Comparison of ENCODE assay signal across 32 cellular contexts in the genomic region with DNA sequence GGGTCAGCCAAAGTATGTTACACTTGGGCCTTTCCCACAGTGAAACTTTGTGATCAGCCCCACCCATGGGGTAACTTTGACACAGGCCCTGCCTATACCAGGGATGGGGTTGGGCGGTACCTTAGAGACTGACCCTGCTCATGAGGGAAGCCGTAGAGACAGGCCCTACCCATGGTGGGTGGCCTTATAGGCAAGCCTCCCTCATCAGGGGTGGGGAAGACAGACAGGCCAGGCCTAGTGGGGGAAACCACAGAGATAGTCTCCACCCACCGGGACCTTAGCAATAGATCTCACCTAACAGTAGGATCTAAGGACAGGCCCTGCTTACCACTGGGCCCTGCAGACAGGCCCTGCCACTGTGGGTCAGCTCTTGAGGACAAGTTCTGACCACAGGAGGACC. TPM values are rescaled to one million over a fixed set of nuclear protein-coding genes. Genes with fewer than 3 reads are reported as not detected.
"Had no signal": no experiment of that assay in that cellular context is flagged by ENCODE, and none has a peak within 500 bp of the region (broad histone marks: within the 10 kb centered on the region; RNA-seq: fewer than 3 reads in every experiment).

No MANE protein-coding gene starts in this region.

- DNase-seq: activated CD4-positive, alpha-beta memory T cell treated with anti-CD3 and anti-CD28 coated beads for 36 hours; activated CD4-positive, alpha-beta T cell treated with anti-CD3 and anti-CD28 coated beads for 36 hours; activated CD4-positive, alpha-beta T cell treated with anti-CD3 and anti-CD28 coated beads, Interleukin-2, amount 10 ng/mL, durations not matched to agents 24 days and 14 days; activated CD4-positive, CD25-positive, alpha-beta regulatory T cell; activated CD4-positive, CD25-positive, alpha-beta regulatory T cell treated with anti-CD3 and anti-CD28 coated beads, Interleukin-2, amount 50 U/mL, for 72 hours; activated CD8-positive, alpha-beta memory T cell treated with anti-CD3 and anti-CD28 coated beads, Interleukin-2, amount 50 U/mL, for 48 hours; activated gamma-delta T cell; activated naive CD4-positive, alpha-beta T cell; activated naive CD4-positive, alpha-beta T cell treated with anti-CD3 and anti-CD28 coated beads, Interleukin-2, amount 10 ng/mL, durations not matched to agents 7 days and 5 days; activated T-cell treated with anti-CD3 and anti-CD28 coated beads for 4 hours; activated T-cell treated with anti-CD3 and anti-CD28 coated beads, Interleukin-2, amount 50 U/mL, for 24 hours; activated T-cell treated with anti-CD3 and anti-CD28 coated beads, Interleukin-2, amount 50 U/mL, for 72 hours; anterior cingulate cortex; body of pancreas; caudate nucleus; cortex of kidney; dermis blood vessel endothelial cell; effector CD4-positive, alpha-beta T cell; foreskin keratinocyte; heart right ventricle; SW 1271; T-helper 1 cell; T-helper 17 cell; T1000 had no signal

- H3K27me3 ChIP-seq: body of pancreas, foreskin keratinocyte, gastroesophageal sphincter, heart right ventricle had no signal

- H3K27ac ChIP-seq: foreskin keratinocyte, heart right ventricle had no signal

- H3K9me3 Mint-ChIP-seq: activated CD4-positive, alpha-beta memory T cell treated with anti-CD3 and anti-CD28 coated beads for 36 hours; activated CD4-positive, alpha-beta T cell treated with anti-CD3 and anti-CD28 coated beads, Interleukin-2, amount 10 ng/mL, durations not matched to agents 24 days and 14 days; activated naive CD4-positive, alpha-beta T cell treated with anti-CD3 and anti-CD28 coated beads, Interleukin-2, amount 10 ng/mL, durations not matched to agents 7 days and 5 days; activated naive CD4-positive, alpha-beta T cell treated with anti-CD3 and anti-CD28 coated beads, Interleukin-2, amount 50 U/mL, for 72 hours; activated naive CD8-positive, alpha-beta T cell treated with anti-CD3 and anti-CD28 coated beads, Interleukin-2, amount 10 ng/mL, durations not matched to agents 7 days and 5 days; activated T-cell treated with anti-CD3 and anti-CD28 coated beads, Interleukin-2, amount 50 U/mL, for 24 hours; activated T-cell treated with anti-CD3 and anti-CD28 coated beads, Interleukin-2, amount 50 U/mL, for 72 hours; T-helper 2 cell treated with Interferon-gamma antibody and Interleukin-4, amounts not matched to agents 5 μg/mL and 100 μg/mL, for 36 hours had no signal

- H3K9me3 ChIP-seq: body of pancreas, gastroesophageal sphincter, heart right ventricle had no signal

- ATAC-seq: activated CD4-positive, alpha-beta T cell treated with anti-CD3 and anti-CD28 coated beads for 36 hours; activated T-cell treated with anti-CD3 and anti-CD28 coated beads, Interleukin-2, amount 50 U/mL, for 72 hours; body of pancreas; esophagus mucosa; foreskin keratinocyte; T-helper 17 cell had no signal

- FAIRE-seq: colon, endometrium had no signal

- H3K27ac Mint-ChIP-seq: activated CD4-positive, alpha-beta memory T cell treated with anti-CD3 and anti-CD28 coated beads for 36 hours; activated CD4-positive, alpha-beta T cell treated with anti-CD3 and anti-CD28 coated beads for 36 hours; activated CD4-positive, alpha-beta T cell treated with anti-CD3 and anti-CD28 coated beads, Interleukin-2, amount 10 ng/mL, durations not matched to agents 24 days and 14 days; activated T-cell treated with anti-CD3 and anti-CD28 coated beads, Interleukin-2, amount 50 U/mL, for 24 hours; T-helper 17 cell; T-helper 2 cell treated with Interferon-gamma antibody and Interleukin-4, amounts not matched to agents 5 μg/mL and 100 μg/mL, for 36 hours had no signal

- H3K27me3 Mint-ChIP-seq: activated CD4-positive, alpha-beta memory T cell treated with anti-CD3 and anti-CD28 coated beads for 36 hours; activated CD4-positive, alpha-beta T cell treated with anti-CD3 and anti-CD28 coated beads for 36 hours; activated CD4-positive, alpha-beta T cell treated with anti-CD3 and anti-CD28 coated beads, Interleukin-2, amount 10 ng/mL, durations not matched to agents 24 days and 14 days; activated naive CD4-positive, alpha-beta T cell treated with anti-CD3 and anti-CD28 coated beads, Interleukin-2, amount 10 ng/mL, durations not matched to agents 7 days and 5 days; activated naive CD8-positive, alpha-beta T cell treated with anti-CD3 and anti-CD28 coated beads, Interleukin-2, amount 10 ng/mL, durations not matched to agents 7 days and 5 days; activated T-cell treated with anti-CD3 and anti-CD28 coated beads, Interleukin-2, amount 50 U/mL, for 24 hours; T-helper 17 cell had no signal

- H3K4me3 Mint-ChIP-seq: activated CD4-positive, alpha-beta memory T cell treated with anti-CD3 and anti-CD28 coated beads for 36 hours; activated CD4-positive, alpha-beta T cell treated with anti-CD3 and anti-CD28 coated beads for 36 hours; activated CD4-positive, alpha-beta T cell treated with anti-CD3 and anti-CD28 coated beads, Interleukin-2, amount 10 ng/mL, durations not matched to agents 24 days and 14 days; activated naive CD4-positive, alpha-beta T cell treated with anti-CD3 and anti-CD28 coated beads, Interleukin-2, amount 10 ng/mL, durations not matched to agents 7 days and 5 days; activated naive CD8-positive, alpha-beta T cell treated with anti-CD3 and anti-CD28 coated beads, Interleukin-2, amount 10 ng/mL, durations not matched to agents 7 days and 5 days; activated T-cell treated with anti-CD3 and anti-CD28 coated beads, Interleukin-2, amount 50 U/mL, for 24 hours; activated T-cell treated with anti-CD3 and anti-CD28 coated beads, Interleukin-2, amount 50 U/mL, for 72 hours; T-helper 17 cell; T-helper 2 cell treated with Interferon-gamma antibody and Interleukin-4, amounts not matched to agents 5 μg/mL and 100 μg/mL, for 36 hours had no signal

- H3K4me3 ChIP-seq: body of pancreas, gastroesophageal sphincter, heart right ventricle had no signal

RNA-seq across cellular contexts. Expression of gene CACNA1F, which starts 54.6 kb away (rescaled TPM):
- total RNA-seq: chondrocyte, foreskin keratinocyte had no signal
